9 cellular contexts compared by ENCODE assay signal in genomic region chr6:35596448-35597442, GRCh38.
A peak's percentile ranks its signal among the peaks of the same experiment; 100 is the strongest.
DNase-seq lines count a peak whose midpoint lies in the region; ATAC-seq and TF ChIP-seq lines count a peak whose summit lies in the region.
"Had no signal": no experiment of that assay in that cellular context is flagged by ENCODE, and none has a peak within 500 bp of the region (broad histone marks: within the 10 kb centered on the region; RNA-seq: fewer than 3 reads in every experiment).

No MANE protein-coding gene starts in this region.

- CTCF ChIA-PET in AG04449 (lab: Yijun Ruan, JAX), result interaction anchor here (0.8 to 28.1 kb wide), 7 partner anchors 10 to 141 kb away, joined by 3 to 524 read pairs (median 4); partner anchors contain the start of gene ARMC12
- CTCF ChIA-PET in naive thymus-derived CD4-positive, alpha-beta T cell (lab: Charles Lee), result interaction anchor here (0.6 to 19.5 kb wide), 2 partner anchors 24 to 1613 kb away, joined by 7 to 272 read pairs; no protein-coding TSS in a partner anchor

- no peaks in the 10 kb centered on the region for H3K27me3 ChIP-seq in breast epithelium
- H3K27me3 ChIP-seq in naive thymus-derived CD4-positive, alpha-beta T cell (ENCODE audit: control insufficient read depth in 2 of 2, insufficient read depth in 2 of 2, low read length in 2 of 2), result no peaks in the 10 kb centered on the region

- ATAC-seq in naive thymus-derived CD4-positive, alpha-beta T cell, result no peak
- no peak for ATAC-seq in GM18498 (IDR thresholded peaks at IDR 0.05; ENCODE audit: unreplicated experiment)
- ATAC-seq: natural killer cell had no signal

- no peak for TF ChIP-seq POLR2A in breast epithelium (IDR thresholded peaks at IDR 0.05)

- H3K4me3 ChIP-seq in AG04449 (ENCODE audit: low read depth, low read length), result no peak overlapping the region
- H3K4me3 ChIP-seq in breast epithelium, result no peak overlapping the region
- H3K4me3 ChIP-seq in naive thymus-derived CD4-positive, alpha-beta T cell (ENCODE audit: low read length), result no peak overlapping the region

- H3K27ac Mint-ChIP-seq in naive thymus-derived CD4-positive, alpha-beta T cell, result peak overlapping the region; percentile 75 to 97 (median 93)
- H3K27ac Mint-ChIP-seq: natural killer cell had no signal

- POLR2A ChIA-PET in AG04449 (lab: Yijun Ruan, JAX), result no interaction called here
- POLR2A ChIA-PET in naive thymus-derived CD4-positive, alpha-beta T cell (lab: Charles Lee), result interaction anchor here (1.2 to 18.9 kb wide), 5 partner anchors 8 to 135 kb away, joined by 4 to 426 read pairs (median 402); partner anchors contain the start of gene ARMC12

- peaks cover 13 to 52% (median 44%) of the 10 kb centered on the region in 5 donors for H3K36me3 Mint-ChIP-seq in naive thymus-derived CD4-positive, alpha-beta T cell
- H3K36me3 Mint-ChIP-seq: natural killer cell had no signal

- intact Hi-C loops in breast epithelium (cut with DNase I; ENCODE audit: low total_unique reads), result no loop called here
- intact Hi-C loops in naive thymus-derived CD4-positive, alpha-beta T cell (cut with micrococcal nuclease), result no loop called here

- peak; percentile 81 for DNase-seq in AG04449 (ENCODE audit: low read depth, low spot score)
- no peak for DNase-seq in breast epithelium (ENCODE audit: low spot score in 2 of 2)
- no peak for DNase-seq in naive thymus-derived CD4-positive, alpha-beta T cell
- DNase-seq in DMS114 treated with DMSO at 0.1 percent for 48 hours (lab: John Stamatoyannopoulos, UW; ENCODE audit: unreplicated experiment), result no peak
- DNase-seq in AG08396 (ENCODE audit: low spot score), result no peak
- no peak for DNase-seq in stimulated activated CD4-positive, alpha-beta T cell treated with anti-CD3 and anti-CD28 coated beads, Interleukin-4, amount 100 ng/mL, for 1 hour
- DNase-seq: natural killer cell had no signal

- H3K27ac ChIP-seq in breast epithelium, result peak overlapping the region; percentile 40 to 70
- peak overlapping the region; percentile 87 for H3K27ac ChIP-seq in naive thymus-derived CD4-positive, alpha-beta T cell (ENCODE audit: low read depth, low read length)

- H3K36me3 ChIP-seq in breast epithelium, result no peaks in the 10 kb centered on the region
- H3K36me3 ChIP-seq in naive thymus-derived CD4-positive, alpha-beta T cell (ENCODE audit: control insufficient read depth in 2 of 3, insufficient read depth in 3 of 3, low read length in 3 of 3), result peaks cover 0 to 21% (median 0%) of the 10 kb centered on the region in 3 experiments

- no peak for TF ChIP-seq EP300 in Ishikawa (IDR thresholded peaks at IDR 0.05; ENCODE audit: borderline replicate concordance)

- peak overlapping the region in 9 of 10 donors; percentile 34 to 80 (median 65) for H3K4me3 Mint-ChIP-seq in naive thymus-derived CD4-positive, alpha-beta T cell
- H3K4me3 Mint-ChIP-seq: natural killer cell had no signal

- peaks cover 14 to 24% of the 10 kb centered on the region in 2 donors for H3K4me1 ChIP-seq in breast epithelium
- peaks cover 62 to 82% of the 10 kb centered on the region in 2 donors for H3K4me1 ChIP-seq in naive thymus-derived CD4-positive, alpha-beta T cell (ENCODE audit: control insufficient read depth in 2 of 2, insufficient read depth in 2 of 2, low read length in 2 of 2)

- no peak for TF ChIP-seq RAD21 in Ishikawa (IDR thresholded peaks at IDR 0.05; ENCODE audit: low read depth)

- no peaks in the 10 kb centered on the region for H3K27me3 Mint-ChIP-seq in naive thymus-derived CD4-positive, alpha-beta T cell

- no peaks in the 10 kb centered on the region for H3K9me3 ChIP-seq in breast epithelium
- no peaks in the 10 kb centered on the region for H3K9me3 ChIP-seq in naive thymus-derived CD4-positive, alpha-beta T cell (ENCODE audit: control insufficient read depth in 2 of 3, low read length in 3 of 3)

- TF ChIP-seq CTCF in AG04449 (IDR thresholded peaks at IDR 0.05; ENCODE audit: insufficient read depth, low read length, missing control alignments), result no peak
- TF ChIP-seq CTCF in breast epithelium (IDR thresholded peaks at IDR 0.05), result no peak

- peaks cover 43 to 94% (median 85%) of the 10 kb centered on the region in 7 donors for H3K4me1 Mint-ChIP-seq in naive thymus-derived CD4-positive, alpha-beta T cell

- no peaks in the 10 kb centered on the region for H3K9me3 Mint-ChIP-seq in naive thymus-derived CD4-positive, alpha-beta T cell
- H3K9me3 Mint-ChIP-seq: natural killer cell had no signal

TF ChIP-seq in Ishikawa, 13 proteins besides CTCF, POLR2A, EP300 and RAD21:
- TF ChIP-seq FOXM1 (IDR thresholded peaks at IDR 0.05; ENCODE audit: borderline replicate concordance, low read depth) (no peak), TEAD4 (IDR thresholded peaks at IDR 0.05) (0 out of 2 replicates have a peak, but pooled peaks have one; percentile 21)
